In the genomic region with DNA sequence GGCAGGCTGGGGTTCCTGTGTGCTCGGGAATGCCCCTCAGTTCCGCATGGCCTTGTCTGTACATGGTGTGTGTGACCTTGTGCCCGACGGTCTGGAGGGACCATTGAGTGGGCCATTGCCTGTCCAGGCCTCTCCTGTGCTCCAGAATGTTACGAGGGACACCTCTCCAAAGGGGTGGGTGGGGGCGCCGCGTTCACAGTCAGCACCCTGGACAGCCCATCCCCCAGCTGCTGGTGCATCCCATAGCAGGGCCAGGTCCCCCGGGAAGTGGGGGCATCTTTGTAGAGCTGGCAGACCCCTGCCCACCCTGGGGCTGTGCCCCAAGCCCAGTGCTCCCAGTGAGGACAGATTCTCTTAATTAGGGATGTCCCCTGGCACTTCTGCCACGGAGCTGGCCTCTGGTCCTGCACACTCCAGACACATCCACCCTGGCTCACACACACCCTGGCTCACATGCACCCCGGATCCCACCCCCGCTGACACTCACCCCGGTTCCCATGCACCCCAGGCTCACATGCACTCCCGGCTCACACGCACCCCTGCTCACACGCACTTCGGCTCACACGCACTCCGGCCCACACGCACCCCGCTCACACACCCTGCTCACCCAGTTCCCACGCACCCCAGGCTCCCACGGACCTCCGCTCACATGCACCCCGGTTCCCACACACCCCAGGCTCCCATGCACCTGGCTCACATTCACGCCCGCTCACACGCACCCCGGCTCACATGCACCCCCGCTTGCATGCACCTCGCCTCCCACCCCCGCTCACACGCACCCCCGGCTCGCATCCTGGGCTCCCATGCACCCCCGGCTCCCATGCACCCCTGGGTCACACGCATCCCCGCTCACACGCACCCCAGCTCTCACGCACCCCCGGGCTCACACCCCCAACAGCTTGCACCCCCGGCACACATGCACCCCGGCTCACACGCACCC, we compare ENCODE assay signal across 21 cellular contexts. TPM values are rescaled to one million over a fixed set of nuclear protein-coding genes. Genes with fewer than 3 reads are reported as not detected.
DNase-seq lines count a peak whose midpoint lies in the region; ATAC-seq, FAIRE-seq and TF ChIP-seq lines count a peak whose summit lies in the region.
"Had no signal": no experiment of that assay in that cellular context is flagged by ENCODE, and none has a peak within 500 bp of the region (broad histone marks: within the 10 kb centered on the region; RNA-seq: fewer than 3 reads in every experiment).

No MANE protein-coding gene starts in this region.

- TF ChIP-seq RAD21 in A549 (conservative IDR thresholded peaks at IDR 0.05 in 1 of 2, IDR thresholded peaks at IDR 0.05 in 1 of 2), result no peak

- no peak overlapping the region for H2AFZ ChIP-seq in neuronal stem cell (ENCODE audit: low read length)
- H2AFZ ChIP-seq: GM23248 had no signal

- CTCF ChIA-PET in A549 (lab: Yijun Ruan, JAX), result interaction anchor here (0.6 to 9.0 kb wide), 6 partner anchors 9 to 303 kb away, joined by 3 to 37 read pairs (median 5); no protein-coding TSS in a partner anchor
- CTCF ChIA-PET in HEK293T (lab: Yijun Ruan, JAX), result interaction anchor here (1.7 kb wide), 1 partner anchor 10 kb away, joined by 4 read pairs; no protein-coding TSS in a partner anchor

- H3K4me2 ChIP-seq in A549 (no peak overlapping the region), neuronal stem cell (ENCODE audit: insufficient read depth, low read length, poor library complexity, severe bottlenecking) (no peak overlapping the region)

- peak overlapping the region; percentile 89 for H3K14ac ChIP-seq in neuronal stem cell (ENCODE audit: low read length)

- H4K8ac ChIP-seq in neuronal stem cell (ENCODE audit: low read depth, low read length), result no peak overlapping the region

- H3K27ac ChIP-seq in A549, result no peak overlapping the region
- H3K27ac ChIP-seq in dorsolateral prefrontal cortex, result peak overlapping the region in 3 of 59 donors; percentile 29 to 53 (median 48)
- no peak overlapping the region for H3K27ac ChIP-seq in neuronal stem cell (replicated peaks; ENCODE audit: low read length)
- H3K27ac ChIP-seq: C4-2B, GM23248 had no signal

- 91% methylated on average over 26 of the region's 44 CpGs for WGBS in A549 (ENCODE audit: missing lambda C conversion rate)
- no CpG with 5 or more reads among the region's 44 CpGs for WGBS in neuronal stem cell (ENCODE audit: extremely low coverage in 2 of 2, insufficient read length in 2 of 2, insufficient replicate concordance in 1 of 2), 2 donors

- no peak for TF ChIP-seq POLR2A in A549 (IDR thresholded peaks at IDR 0.05; ENCODE audit: low read length)

- in situ Hi-C loops in GM13977 (cut with MboI; ENCODE audit: low pct_unique_long_range_greater_than_20kb, low sequenced_read_pairs, unreplicated experiment), result no loop called here

- no peak for TF ChIP-seq EP300 in A549 (IDR thresholded peaks at IDR 0.05)

- H3K9me3 ChIP-seq in A549, result no peaks in the 10 kb centered on the region
- no peaks in the 10 kb centered on the region for H3K9me3 ChIP-seq in neuronal stem cell (replicated peaks in 1 of 2; ENCODE audit: control insufficient read depth in 2 of 2, insufficient read depth in 1 of 2, low read depth in 1 of 2, low read length in 2 of 2)

- H4K91ac ChIP-seq in neuronal stem cell (ENCODE audit: low read depth, low read length, poor library complexity), result peak overlapping the region; percentile 92

- no peak overlapping the region for H2BK120ac ChIP-seq in neuronal stem cell (ENCODE audit: low read depth, low read length)

- H3K23ac ChIP-seq in neuronal stem cell (ENCODE audit: low read depth, low read length, poor library complexity), result peak overlapping the region; percentile 89

- H2BK5ac ChIP-seq in neuronal stem cell (ENCODE audit: low read length), result no peak overlapping the region

- H3K4ac ChIP-seq in neuronal stem cell (ENCODE audit: low read length), result no peak overlapping the region

- no peak for DNase-seq in A549 (ENCODE audit: low read depth in 1 of 2, low spot score in 1 of 2)
- no peak for DNase-seq in HEK293T (ENCODE audit: extremely low spot score)
- no peak for DNase-seq in dorsolateral prefrontal cortex
- DNase-seq in neuronal stem cell (ENCODE audit: low spot score), result no peak
- DNase-seq in GM13977 (ENCODE audit: low spot score), result no peak
- DNase-seq: AML-193, DND-41, GM23248, NCI-H1417, NCI-H187, NCI-H2227 treated with DMSO at 0.1 percent for 48 hours, NCI-H510A treated with DMSO at 0.1 percent for 48 hours, NCI-H774, SHP77 had no signal

- H3K27me3 ChIP-seq in dorsolateral prefrontal cortex, result peaks cover 0 to 10% (median 0%) of the 10 kb centered on the region in 45 donors
- H3K27me3 ChIP-seq in neuronal stem cell (ENCODE audit: control insufficient read depth in 3 of 3, insufficient read depth in 3 of 3, low read depth in 1 of 3, low read length in 3 of 3), result no peaks in the 10 kb centered on the region

- peak overlapping the region; percentile 77 for H3K9ac ChIP-seq in neuronal stem cell (ENCODE audit: low read depth, low read length, poor library complexity)
- H3K9ac ChIP-seq: GM23248 had no signal

- H3K4me1 ChIP-seq in A549 (peaks cover 48% of the 10 kb centered on the region), neuronal stem cell (ENCODE audit: control insufficient read depth in 2 of 2, insufficient read depth in 1 of 2, low read depth in 1 of 2, low read length in 2 of 2) (peaks cover 29 to 38% of the 10 kb centered on the region in 2 donors)

- H2BK12ac ChIP-seq in neuronal stem cell (ENCODE audit: low read length), result peak overlapping the region; percentile 58

- TF ChIP-seq CTCF in A549 (IDR thresholded peaks at IDR 0.05) (no peak), dorsolateral prefrontal cortex (IDR thresholded peaks at IDR 0.05 in 54 of 56, conservative IDR thresholded peaks at IDR 0.05 in 2 of 56; ENCODE audit: low read depth in 1 of 56, partially characterized antibody in 56 of 56) (no peak), GM13977 (IDR thresholded peaks at IDR 0.05; ENCODE audit: extremely low read depth, insufficient read depth, missing control alignments) (no peak)

- POLR2A ChIA-PET in A549 (lab: Yijun Ruan, JAX), result no interaction called here
- POLR2A ChIA-PET in HEK293T (lab: Yijun Ruan, JAX), result no interaction called here

- H3K18ac ChIP-seq in neuronal stem cell (ENCODE audit: low read length), result peak overlapping the region; percentile 83

- peaks cover 0 to 5% of the 10 kb centered on the region in 2 donors for H3K36me3 ChIP-seq in neuronal stem cell (replicated peaks in 1 of 2; ENCODE audit: control insufficient read depth in 2 of 2, insufficient read depth in 2 of 2, low read length in 2 of 2)

- intact Hi-C loops in dorsolateral prefrontal cortex (cut with DNase I), result no loop called here

- no peak for ATAC-seq in A549
- ATAC-seq in HG02610 (IDR thresholded peaks at IDR 0.05; ENCODE audit: unreplicated experiment), result no peak
- no peak for ATAC-seq in GM18870 (IDR thresholded peaks at IDR 0.05; ENCODE audit: unreplicated experiment)
- ATAC-seq in GM19324 (IDR thresholded peaks at IDR 0.05; ENCODE audit: low FRiP score, unreplicated experiment), result no peak
- ATAC-seq: HCT116, HepG2 had no signal

- peak overlapping the region; percentile 56 for H2AK5ac ChIP-seq in neuronal stem cell (ENCODE audit: low read depth, low read length)

- H3K4me3 ChIP-seq in A549 (no peak overlapping the region), dorsolateral prefrontal cortex (peak overlapping the region in 36 of 59 donors; percentile 5 to 65 (median 32)), neuronal stem cell (ENCODE audit: low read length in 2 of 2) (peak overlapping the region in 1 of 2 donors; percentile 18)
- H3K4me3 ChIP-seq: GM23248 had no signal

- H3K79me1 ChIP-seq in neuronal stem cell (ENCODE audit: low read depth, low read length), result peaks cover 21% of the 10 kb centered on the region

- no peak for FAIRE-seq in A549 (lab: Jason Lieb, UNC)
- FAIRE-seq: HepG2, RCC 7860 had no signal

- H2BK15ac ChIP-seq in neuronal stem cell (ENCODE audit: low read length), result peak overlapping the region; percentile 11

RNA-seq across cellular contexts. Expression of gene TSPAN4, which starts 15.7 kb away (rescaled TPM):
- polyA plus RNA-seq in A549 (2011; rRNA removed) (83.5 and 87.8 TPM in 2 replicates), A549 (2017; fragmentation: RNase III; extraction: RNeasy Plus Mini Kit Qiagen cat#74134 plus additional on column Dnase treatment) (145 to 150 TPM (median 146 TPM) in 3 replicates)
- polyA plus RNA-seq in A549 (2012; cell fraction: cytosol; rRNA removed), result 286 and 346 TPM in 2 replicates
- polyA plus RNA-seq in A549 (2012; cell fraction: nucleus; rRNA removed), result 714 and 975 TPM in 2 replicates
- polyA minus RNA-seq in A549 (2011; rRNA and poly(A)+ RNA removed), result 46.9 and 63.5 TPM in 2 replicates
- total RNA-seq in dorsolateral prefrontal cortex, result 10 to 100 TPM in 76 of 120 experiments, 1 to 10 TPM in 44; 5.9 to 25.0 (median 10.9) TPM
- polyA plus RNA-seq in neuronal stem cell (2013, experiment 1 of 2), result 39.4 TPM
- 35.6 TPM for polyA plus RNA-seq in neuronal stem cell (2013, experiment 2 of 2)

RNA-seq across cellular contexts. Expression of gene POLR2L, which starts 16.0 kb away (rescaled TPM):
- 140 and 197 TPM in 2 replicates for polyA plus RNA-seq in A549 (2011; rRNA removed)
- polyA plus RNA-seq in A549 (2012; cell fraction: cytosol; rRNA removed), result 1,407 and 1,430 TPM in 2 replicates
- 294 and 364 TPM in 2 replicates for polyA plus RNA-seq in A549 (2012; cell fraction: nucleus; rRNA removed)
- 773 to 868 TPM (median 807 TPM) in 3 replicates for polyA plus RNA-seq in A549 (2017; fragmentation: RNase III; extraction: RNeasy Plus Mini Kit Qiagen cat#74134 plus additional on column Dnase treatment)
- polyA minus RNA-seq in A549 (2011; rRNA and poly(A)+ RNA removed), result 73.3 and 88.5 TPM in 2 replicates
- total RNA-seq in dorsolateral prefrontal cortex, result 10 to 100 TPM; 37.4 to 86.4 (median 53.8) TPM
- 129 TPM for polyA plus RNA-seq in neuronal stem cell (2013, experiment 1 of 2)
- polyA plus RNA-seq in neuronal stem cell (2013, experiment 2 of 2), result 129 TPM

RNA-seq across cellular contexts. Expression of gene CD151, which starts 25.6 kb away (rescaled TPM):
- polyA plus RNA-seq in A549 (2011; rRNA removed) (409 and 523 TPM in 2 replicates), A549 (2017; fragmentation: RNase III; extraction: RNeasy Plus Mini Kit Qiagen cat#74134 plus additional on column Dnase treatment) (649 to 701 TPM (median 695 TPM) in 3 replicates)
- polyA plus RNA-seq in A549 (2012; cell fraction: cytosol; rRNA removed), result 964 and 1,353 TPM in 2 replicates
- polyA plus RNA-seq in A549 (2012; cell fraction: nucleus; rRNA removed), result 1,564 and 2,065 TPM in 2 replicates
- 530 and 576 TPM in 2 replicates for polyA minus RNA-seq in A549 (2011; rRNA and poly(A)+ RNA removed)
- total RNA-seq in dorsolateral prefrontal cortex, result 100 to 1,000 TPM in 1 of 120 experiments, 10 to 100 TPM in 119; 20.0 to 110 (median 44.8) TPM
- polyA plus RNA-seq in neuronal stem cell (2013, experiment 1 of 2), result 74.1 TPM
- polyA plus RNA-seq in neuronal stem cell (2013, experiment 2 of 2), result 74.3 TPM

RNA-seq across cellular contexts. Expression of gene CRACR2B, which starts 30.6 kb away (rescaled TPM):
- polyA plus RNA-seq in A549 (2011; rRNA removed) (1.2 and 1.8 TPM in 2 replicates), A549 (2017; fragmentation: RNase III; extraction: RNeasy Plus Mini Kit Qiagen cat#74134 plus additional on column Dnase treatment) (3.0 to 3.3 TPM (median 3.1 TPM) in 3 replicates)
- polyA plus RNA-seq in A549 (2012; cell fraction: cytosol; rRNA removed), result 2.9 and 3.3 TPM in 2 replicates
- polyA plus RNA-seq in A549 (2012; cell fraction: nucleus; rRNA removed), result 8.2 and 9.3 TPM in 2 replicates
- polyA minus RNA-seq in A549 (2011; rRNA and poly(A)+ RNA removed), result 0.70 and 1.2 TPM in 2 replicates
- 1 to 10 TPM in 114 of 120 experiments, under 1 TPM in 6; 0.59 to 7.9 (median 2.4) TPM for total RNA-seq in dorsolateral prefrontal cortex
- polyA plus RNA-seq in neuronal stem cell (2013, experiment 1 of 2), result 12.4 TPM
- polyA plus RNA-seq in neuronal stem cell (2013, experiment 2 of 2), result 11.8 TPM

RNA-seq across cellular contexts. Expression of gene PNPLA2, which starts 39.6 kb away (rescaled TPM):
- polyA plus RNA-seq in A549 (2011; rRNA removed), result 13.2 and 16.1 TPM in 2 replicates
- 45.8 and 63.3 TPM in 2 replicates for polyA plus RNA-seq in A549 (2012; cell fraction: cytosol; rRNA removed)
- 114 and 198 TPM in 2 replicates for polyA plus RNA-seq in A549 (2012; cell fraction: nucleus; rRNA removed)
- polyA plus RNA-seq in A549 (2017; fragmentation: RNase III; extraction: RNeasy Plus Mini Kit Qiagen cat#74134 plus additional on column Dnase treatment), result 25.1 to 29.2 TPM (median 25.4 TPM) in 3 replicates
- polyA minus RNA-seq in A549 (2011; rRNA and poly(A)+ RNA removed), result 33.9 and 38.8 TPM in 2 replicates
- 100 to 1,000 TPM in 4 of 120 experiments, 10 to 100 TPM in 116; 45.8 to 113 (median 69.3) TPM for total RNA-seq in dorsolateral prefrontal cortex
- polyA plus RNA-seq in neuronal stem cell (2013, experiment 1 of 2), result 34.4 TPM
- 33.9 TPM for polyA plus RNA-seq in neuronal stem cell (2013, experiment 2 of 2)
